In genomic region chr16:370443-370842, GRCh38 we compare ENCODE assay signal across 8 cellular contexts. TPM values are rescaled to one million over a fixed set of nuclear protein-coding genes. Genes with fewer than 3 reads are reported as not detected.
A peak's percentile ranks its signal among the peaks of the same experiment; 100 is the strongest.
DNase-seq lines count a peak whose midpoint lies in the region; ATAC-seq, FAIRE-seq and TF ChIP-seq lines count a peak whose summit lies in the region.

TSS of gene MRPL28 (minus strand) at chr16:370538. CDS start at chr16:370218, 320 bp downstream.

- H3K36me3 Mint-ChIP-seq in Caco-2 (ENCODE audit: insufficient read depth, unreplicated experiment) (peaks cover 42% of the 10 kb centered on the region), IgD-negative memory B cell (peaks cover 3% of the 10 kb centered on the region)

- no peaks in the 10 kb centered on the region for H4K20me1 ChIP-seq in endothelial cell of umbilical vein (replicated peaks; ENCODE audit: control insufficient read depth, extremely low read depth, insufficient read depth, low read length)

- no peak within 1 kb of the TSS for H3K27ac ChIP-seq in endothelial cell of umbilical vein (ENCODE audit: insufficient read depth, low read depth, low read length)

- no peaks in the 10 kb centered on the region for H3K27me3 ChIP-seq in Caco-2 (replicated peaks; ENCODE audit: control insufficient read depth, insufficient read depth, low read length)
- no peaks in the 10 kb centered on the region for H3K27me3 ChIP-seq in endothelial cell of umbilical vein (ENCODE audit: control insufficient read depth in 2 of 2, insufficient read depth in 2 of 2, low read length in 2 of 2)

- peaks cover 2% of the 10 kb centered on the region for H3K36me3 ChIP-seq in Caco-2 (ENCODE audit: control insufficient read depth, insufficient read depth, low read length)
- peaks cover 7 to 48% of the 10 kb centered on the region in 2 experiments for H3K36me3 ChIP-seq in endothelial cell of umbilical vein (ENCODE audit: control insufficient read depth in 2 of 2, extremely low read depth in 1 of 2, insufficient read depth in 2 of 2, low read length in 2 of 2)

- no peaks in the 10 kb centered on the region for H3K4me1 Mint-ChIP-seq in Caco-2 (ENCODE audit: low read depth, unreplicated experiment)
- H3K4me1 Mint-ChIP-seq in IgD-negative memory B cell, result peaks cover 4 to 10% (median 7%) of the 10 kb centered on the region in 3 donors

- no peaks in the 10 kb centered on the region for H3K9me1 ChIP-seq in endothelial cell of umbilical vein (replicated peaks; ENCODE audit: control insufficient read depth, extremely low read depth, insufficient read depth, low read length)

- dilution Hi-C loops in endothelial cell of umbilical vein (cut with MboI; ENCODE audit: extremely low pct_ligation_motif_present, low sequenced_read_pairs), result no loop called here

- H3K27ac Mint-ChIP-seq in Caco-2 (ENCODE audit: unreplicated experiment) (peak within 1 kb of the TSS; percentile 96), IgD-negative memory B cell (peak within 1 kb of the TSS; percentile 41 to 95 (median 77))

- POLR2A ChIA-PET in Caco-2 (lab: Charles Lee) (interaction anchor here (0.5 to 0.8 kb wide), 4 partner anchors 17 to 1122 kb away, joined by 3 to 5 read pairs (median 4); no protein-coding TSS in a partner anchor), endothelial cell of umbilical vein (lab: Charles Lee) (no interaction called here)

- intact Hi-C loops in Caco-2 (cut with micrococcal nuclease; ENCODE audit: unreplicated experiment), result no loop called here
- intact Hi-C loops in endothelial cell of umbilical vein (cut with micrococcal nuclease), result loop anchor here (1.0 kb wide), 2 partner anchors 11 to 17 kb away; partner anchors contain the start of gene PGAP6

- H3K4me1 ChIP-seq in Caco-2, result no peaks in the 10 kb centered on the region
- peaks cover 8% of the 10 kb centered on the region for H3K4me1 ChIP-seq in endothelial cell of umbilical vein (ENCODE audit: control insufficient read depth, extremely low read depth, insufficient read depth, low read length)

- no peak within 1 kb of the TSS for H2AFZ ChIP-seq in endothelial cell of umbilical vein (ENCODE audit: low read depth, low read length)

- H3K4me3 ChIP-seq in Caco-2 (ENCODE audit: low read depth, low read length), result peak within 1 kb of the TSS; percentile 38
- peak within 1 kb of the TSS in 2 of 3 experiments; percentile 3 to 47 for H3K4me3 ChIP-seq in endothelial cell of umbilical vein (replicated peaks in 1 of 3; ENCODE audit: insufficient read depth in 1 of 3, low read depth in 1 of 3, low read length in 3 of 3)

- TF ChIP-seq CTCF in Caco-2 (IDR thresholded peaks at IDR 0.05; ENCODE audit: insufficient read depth in 1 of 2, low read depth in 1 of 2, low read length in 1 of 2, severe bottlenecking in 1 of 2, unreplicated experiment in 1 of 2) (no peak), endothelial cell of umbilical vein (IDR thresholded peaks at IDR 0.05; ENCODE audit: extremely low read depth in 1 of 2, insufficient read depth in 1 of 2, low read depth in 1 of 2, low read length in 2 of 2) (no peak)

- CTCF ChIA-PET in Caco-2 (lab: Charles Lee), result interaction anchor here (0.8 to 1.4 kb wide), 4 partner anchors 8 to 263 kb away, joined by 3 to 6 read pairs (median 4); partner anchors contain the start of gene AXIN1
- CTCF ChIA-PET in endothelial cell of umbilical vein (lab: Charles Lee), result interaction anchor here (0.8 to 1.8 kb wide), 5 partner anchors 9 to 266 kb away, joined by 3 to 13 read pairs (median 4); partner anchors contain the start of gene AXIN1

- H3K9me3 ChIP-seq in Caco-2, result no peaks in the 10 kb centered on the region
- no peaks in the 10 kb centered on the region for H3K9me3 ChIP-seq in endothelial cell of umbilical vein (replicated peaks; ENCODE audit: control insufficient read depth, insufficient read depth, low read length)

- peak; percentile 97 for FAIRE-seq in endothelial cell of umbilical vein (lab: Jason Lieb, UNC)

- BruUV-seq in Caco-2 (replicated peaks; lab: Mats Ljungman, UMichigan), result no TSS peak
- BruUV-seq in endothelial cell of umbilical vein (replicated peaks; lab: Mats Ljungman, UMichigan), result no TSS peak

- no peaks in the 10 kb centered on the region for H3K9me3 Mint-ChIP-seq in Caco-2 (ENCODE audit: unreplicated experiment)
- H3K9me3 Mint-ChIP-seq in IgD-negative memory B cell, result no peaks in the 10 kb centered on the region

- H3K27me3 Mint-ChIP-seq in Caco-2 (ENCODE audit: insufficient read depth, unreplicated experiment), result no peaks in the 10 kb centered on the region
- no peaks in the 10 kb centered on the region for H3K27me3 Mint-ChIP-seq in IgD-negative memory B cell

- H3K4me3 Mint-ChIP-seq in Caco-2 (ENCODE audit: unreplicated experiment) (peak within 1 kb of the TSS; percentile 91), IgD-negative memory B cell (peak within 1 kb of the TSS; percentile 81 to 97 (median 91))

- no peaks in the 10 kb centered on the region for H3K79me2 ChIP-seq in endothelial cell of umbilical vein (ENCODE audit: control insufficient read depth, insufficient read depth, low read length)

- ATAC-seq in GM21515 (IDR thresholded peaks at IDR 0.05; ENCODE audit: unreplicated experiment), result peak; percentile 75

- H3K4me2 ChIP-seq in endothelial cell of umbilical vein (ENCODE audit: insufficient read depth, low read length), result peak within 1 kb of the TSS; percentile 39

- TF ChIP-seq POLR2A in endothelial cell of umbilical vein (IDR thresholded peaks at IDR 0.05; ENCODE audit: low read depth, low read length), result peak; percentile 71

- DNase-seq in Caco-2 (peak; percentile 92 to 93), OCI-M1 (lab: John Stamatoyannopoulos, UW) (peak; percentile 97), activated T-cell treated with anti-CD3 and anti-CD28 coated beads for 1 hour (ENCODE audit: low read depth) (peak; percentile 87), endothelial cell of umbilical vein (ENCODE audit: low read depth, low spot score) (peak; percentile 96), middle frontal gyrus (ENCODE audit: extremely low spot score, low spot score) (peak; percentile 92)
- peak; percentile 80 to 85 for DNase-seq in stimulated activated CD8-positive, alpha-beta memory T cell treated with anti-CD3 and anti-CD28 coated beads, Interleukin-2, amount 100 ng/mL, for 1 hour (ENCODE audit: low read depth in 2 of 2)

- H3K9ac ChIP-seq in endothelial cell of umbilical vein (replicated peaks; ENCODE audit: extremely low read depth, insufficient read depth, low read length), result peak within 1 kb of the TSS; percentile 29

TF ChIP-seq in endothelial cell of umbilical vein, 7 proteins besides CTCF, POLR2A, EP300 and RAD21:
- TF ChIP-seq POLR2AphosphoS5 (IDR thresholded peaks at IDR 0.05; ENCODE audit: insufficient read depth, low read depth, low read length) (peak; percentile 82), MYC (IDR thresholded peaks at IDR 0.05; ENCODE audit: low read depth, low read length) (no peak)

RNA-seq across cellular contexts. Expression of gene MRPL28, which starts in this region (rescaled TPM):
- total RNA-seq in Caco-2 (2022) (82.4 and 91.2 TPM in 2 replicates), endothelial cell of umbilical vein (86.3 and 104 TPM in 2 replicates)
- polyA plus RNA-seq in IgD-negative memory B cell (69.8 TPM), endothelial cell of umbilical vein (180 and 198 TPM in 2 replicates)
- polyA plus RNA-seq in endothelial cell of umbilical vein (2011; cell fraction: cytosol; rRNA removed), result 158 and 211 TPM in 2 replicates
- 82.8 and 92.3 TPM in 2 replicates for polyA plus RNA-seq in endothelial cell of umbilical vein (2011; cell fraction: nucleus; rRNA removed)
- polyA plus RNA-seq in endothelial cell of umbilical vein (2012), result 88.7 and 102 TPM in 2 replicates
- polyA minus RNA-seq in endothelial cell of umbilical vein, result 57.6 and 61.2 TPM in 2 replicates
- polyA minus RNA-seq in endothelial cell of umbilical vein (2011; cell fraction: cytosol; rRNA and poly(A)+ RNA removed), result 48.4 TPM
- 10.6 and 16.3 TPM in 2 replicates for polyA minus RNA-seq in endothelial cell of umbilical vein (2011; cell fraction: nucleus; rRNA and poly(A)+ RNA removed)
